In the genomic region with DNA sequence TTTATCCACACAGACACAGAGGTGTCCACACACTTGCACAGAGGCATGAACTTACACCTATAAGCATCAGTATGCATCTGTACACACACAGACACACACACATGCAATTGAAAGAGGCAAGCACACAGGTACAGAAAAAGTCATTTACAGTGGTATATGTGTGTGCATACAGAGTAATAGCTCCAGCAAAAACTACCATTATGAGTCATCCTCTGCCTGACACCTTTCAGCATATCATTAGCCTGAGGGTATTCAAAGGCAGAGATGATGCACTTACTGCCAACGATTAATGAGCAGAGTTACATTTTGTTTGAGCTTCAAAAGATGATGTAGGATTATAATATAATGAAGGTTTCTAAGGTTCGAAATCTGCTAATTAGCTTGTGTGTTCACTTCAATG, we compare ENCODE assay signal across 13 cellular contexts.
DNase-seq lines count a peak whose midpoint lies in the region; ATAC-seq lines count a peak whose summit lies in the region.
"Had no signal": no experiment of that assay in that cellular context is flagged by ENCODE, and none has a peak within 500 bp of the region (broad histone marks: within the 10 kb centered on the region; RNA-seq: fewer than 3 reads in every experiment).

No MANE protein-coding gene starts in this region.

- no peak overlapping the region for H3K4ac ChIP-seq in mesendoderm (ENCODE audit: low read depth, low read length)

- H3K4me3 ChIP-seq in mesendoderm (ENCODE audit: low read length) = no peak overlapping the region
- H3K4me3 ChIP-seq: neural progenitor cell, upper lobe of right lung had no signal

- DNase-seq in DMS53 (lab: John Stamatoyannopoulos, UW) (peak; percentile 21), DMS53 treated with DMSO at 0.1 percent for 48 hours (lab: John Stamatoyannopoulos, UW; ENCODE audit: unreplicated experiment) (no peak), NCI-H345 (lab: John Stamatoyannopoulos, UW) (peak; percentile 30), mesendoderm (peak; percentile 14), AG20443 (ENCODE audit: low spot score) (no peak), amygdala (lab: John Stamatoyannopoulos, UW) (no peak), Kasumi-1 (lab: John Stamatoyannopoulos, UW) (no peak)
- DNase-seq: 8988T, GOT3, KG1, upper lobe of right lung had no signal

- no peak overlapping the region for H3K18ac ChIP-seq in mesendoderm (ENCODE audit: low read length)

- H3K56ac ChIP-seq in mesendoderm (ENCODE audit: low read length) = no peak overlapping the region

- no peaks in the 10 kb centered on the region for H3K27me3 ChIP-seq in mesendoderm (ENCODE audit: insufficient read depth, low read length, poor library complexity)
- H3K27me3 ChIP-seq: neural progenitor cell, upper lobe of right lung had no signal

- no CpG with 5 or more reads among the region's 2 CpGs for WGBS in mesendoderm (ENCODE audit: extremely low coverage, insufficient coverage, low lambda C conversion rate)

- H3K4me1 ChIP-seq in mesendoderm (ENCODE audit: control insufficient read depth, low read depth, low read length) = no peaks in the 10 kb centered on the region
- H3K4me1 ChIP-seq: neural progenitor cell, upper lobe of right lung had no signal

- no peaks in the 10 kb centered on the region for H3K79me1 ChIP-seq in mesendoderm (ENCODE audit: low read length)

- no peak overlapping the region for H3K23ac ChIP-seq in mesendoderm (ENCODE audit: low read length)

- H4K5ac ChIP-seq in mesendoderm (ENCODE audit: low read length) = no peak overlapping the region

- no peak overlapping the region for H2AK5ac ChIP-seq in mesendoderm (ENCODE audit: low read length)

- no peak overlapping the region for H4K8ac ChIP-seq in mesendoderm (ENCODE audit: low read depth, low read length)

- ATAC-seq in HG02610 (IDR thresholded peaks at IDR 0.05; ENCODE audit: unreplicated experiment) = peak; percentile 64
- ATAC-seq: upper lobe of right lung had no signal

- H3K4me2 ChIP-seq in mesendoderm (ENCODE audit: low read length) = no peak overlapping the region
- H3K4me2 ChIP-seq: neural progenitor cell had no signal

- H2BK120ac ChIP-seq in mesendoderm (ENCODE audit: low read depth, low read length) = no peak overlapping the region

- no peak overlapping the region for H3K9ac ChIP-seq in mesendoderm (ENCODE audit: low read length)
- H3K9ac ChIP-seq: neural progenitor cell had no signal

- no peak overlapping the region for H3K27ac ChIP-seq in mesendoderm (ENCODE audit: low read depth, low read length)
- H3K27ac ChIP-seq: neural progenitor cell, upper lobe of right lung had no signal

- H2BK15ac ChIP-seq in mesendoderm (replicated peaks; ENCODE audit: low read depth) = no peak overlapping the region

- no peaks in the 10 kb centered on the region for H3K36me3 ChIP-seq in mesendoderm (ENCODE audit: control insufficient read depth, insufficient read depth, low read length)
- H3K36me3 ChIP-seq: neural progenitor cell, upper lobe of right lung had no signal

- H2BK5ac ChIP-seq in mesendoderm (ENCODE audit: low read length) = no peak overlapping the region

- H3K79me2 ChIP-seq in mesendoderm (ENCODE audit: control insufficient read depth, insufficient read depth, low read length) = no peaks in the 10 kb centered on the region

Comparison
In these comparisons a context has a peak if more than half of its experiments do, and no peak if none do; other contexts are left out.
1. DNase-seq: peak in DMS53 (single experiment), NCI-H345 (single experiment) and mesendoderm (single experiment); none in DMS53 treated with DMSO at 0.1 percent for 48 hours (single experiment), AG20443 (single experiment), amygdala (0 of 56) and Kasumi-1 (0 of 2).